Comparison of ENCODE assay signal across 27 cellular contexts in the genomic region with DNA sequence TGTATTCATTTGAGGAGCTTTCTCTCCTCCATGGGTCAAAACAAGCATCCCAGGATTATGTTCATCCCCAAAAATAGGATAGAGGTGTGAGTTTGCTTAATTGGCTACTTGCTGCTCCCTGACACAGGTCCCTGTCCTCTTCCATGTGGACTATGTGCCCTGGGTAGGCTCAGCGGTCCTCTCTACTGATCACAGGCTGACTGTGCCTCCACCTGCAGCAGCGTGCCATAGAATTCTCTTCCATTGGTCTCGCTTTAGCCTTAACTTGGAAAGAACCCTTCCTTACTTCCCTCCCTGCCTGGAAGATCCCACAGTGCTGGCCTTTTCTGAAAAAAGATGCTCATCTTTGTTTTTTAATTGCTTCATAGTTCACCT.
"Had no signal": no experiment of that assay in that cellular context is flagged by ENCODE, and none has a peak within 500 bp of the region (broad histone marks: within the 10 kb centered on the region; RNA-seq: fewer than 3 reads in every experiment).

No MANE protein-coding gene starts in this region.

- H3K9ac ChIP-seq: neural progenitor cell, parathyroid adenoma had no signal

- H3K27me3 Mint-ChIP-seq: activated T-cell treated with anti-CD3 and anti-CD28 coated beads, Interleukin-2, amount 50 U/mL, for 24 hours had no signal

- H3K36me3 ChIP-seq: brain microvascular endothelial cell, heart left ventricle, neural progenitor cell, tibial nerve had no signal

- H3K4me3 ChIP-seq: coronary artery, heart left ventricle, neural progenitor cell, psoas muscle, smooth muscle cell, tibial nerve had no signal

- H3K4me1 ChIP-seq: neural progenitor cell, parathyroid adenoma had no signal

- H2AFZ ChIP-seq: neural progenitor cell, parathyroid adenoma had no signal

- H3K9me3 Mint-ChIP-seq: activated CD4-positive, alpha-beta memory T cell treated with anti-CD3 and anti-CD28 coated beads, Interleukin-2, amount 10 ng/mL, durations not matched to agents 7 days and 5 days; activated T-cell treated with anti-CD3 and anti-CD28 coated beads, Interleukin-2, amount 50 U/mL, for 24 hours; neural progenitor cell; T-helper 1 cell treated with Interleukin-12 subunit alpha and Interleukin-12 subunit beta and Interleukin-4 antibody, amounts not matched to agents 30 μg/mL and 1 μg/mL, for 36 hours had no signal

- H3K79me2 ChIP-seq: parathyroid adenoma had no signal

- H3K4me3 Mint-ChIP-seq: activated CD4-positive, alpha-beta memory T cell treated with anti-CD3 and anti-CD28 coated beads, Interleukin-2, amount 10 ng/mL, durations not matched to agents 7 days and 5 days; activated CD4-positive, alpha-beta T cell treated with anti-CD3 and anti-CD28 coated beads, Interleukin-2, amount 10 ng/mL, durations not matched to agents 7 days and 5 days; activated T-cell treated with anti-CD3 and anti-CD28 coated beads, Interleukin-2, amount 50 U/mL, for 24 hours; activated T-helper 17 cell treated with anti-CD3 and anti-CD28 coated beads, Interleukin-2, amount 50 U/mL, for 72 hours; effector memory CD8-positive, alpha-beta T cell; natural killer cell; neural progenitor cell; T-helper 1 cell treated with Interleukin-12 subunit alpha and Interleukin-12 subunit beta and Interleukin-4 antibody, amounts not matched to agents 30 μg/mL and 1 μg/mL, for 36 hours had no signal

- H3K27ac ChIP-seq: brain microvascular endothelial cell, coronary artery, neural progenitor cell, parathyroid adenoma, psoas muscle, tibial nerve had no signal

- FAIRE-seq: astrocyte had no signal

- H3K4me2 ChIP-seq: neural progenitor cell, smooth muscle cell had no signal

- DNase-seq: activated CD4-positive, alpha-beta memory T cell treated with anti-CD3 and anti-CD28 coated beads, Interleukin-2, amount 10 ng/mL, durations not matched to agents 7 days and 5 days; activated CD4-positive, alpha-beta T cell treated with anti-CD3 and anti-CD28 coated beads for 1 hour; activated CD4-positive, alpha-beta T cell treated with anti-CD3 and anti-CD28 coated beads, Interleukin-2, amount 10 ng/mL, durations not matched to agents 7 days and 5 days; activated CD8-positive, alpha-beta memory T cell treated with anti-CD3 and anti-CD28 coated beads, Interleukin-2, amount 50 U/mL, for 48 hours; activated gamma-delta T cell treated with Interleukin-2 at 50 U/mL for 16 hours; activated naive CD4-positive, alpha-beta T cell treated with anti-CD3 and anti-CD28 coated beads, Interleukin-2, amount 50 U/mL, for 16 hours; activated T-cell treated with anti-CD3 and anti-CD28 coated beads, Interleukin-2, amount 50 U/mL, for 24 hours; amniotic stem cell; brain microvascular endothelial cell; effector memory CD8-positive, alpha-beta T cell; foreskin fibroblast; heart left ventricle; natural killer cell; occipital lobe; psoas muscle; stimulated activated CD4-positive, alpha-beta T cell treated with anti-CD3 and anti-CD28 coated beads, Interleukin-15, amount 100 ng/mL, for 24 hours; stimulated activated CD4-positive, alpha-beta T cell treated with anti-CD3 and anti-CD28 coated beads, Interleukin-2, amount 100 ng/mL, for 24 hours; stimulated activated naive CD4-positive, alpha-beta T cell treated with Interleukin-2 at 50 U/mL for 16 hours; T-helper 9 cell had no signal

- H3K9me3 ChIP-seq: heart left ventricle, psoas muscle, tibial nerve had no signal

- H3K4me1 Mint-ChIP-seq: activated T-helper 17 cell treated with anti-CD3 and anti-CD28 coated beads, Interleukin-2, amount 50 U/mL, for 72 hours; natural killer cell; neural progenitor cell had no signal

- H3K27ac Mint-ChIP-seq: activated CD4-positive, alpha-beta memory T cell treated with anti-CD3 and anti-CD28 coated beads, Interleukin-2, amount 10 ng/mL, durations not matched to agents 7 days and 5 days; activated CD4-positive, alpha-beta T cell treated with anti-CD3 and anti-CD28 coated beads, Interleukin-2, amount 10 ng/mL, durations not matched to agents 7 days and 5 days; activated T-cell treated with anti-CD3 and anti-CD28 coated beads, Interleukin-2, amount 50 U/mL, for 24 hours; activated T-helper 17 cell treated with anti-CD3 and anti-CD28 coated beads, Interleukin-2, amount 50 U/mL, for 72 hours; effector memory CD8-positive, alpha-beta T cell; natural killer cell; neural progenitor cell; T-helper 1 cell treated with Interleukin-12 subunit alpha and Interleukin-12 subunit beta and Interleukin-4 antibody, amounts not matched to agents 30 μg/mL and 1 μg/mL, for 36 hours had no signal

- H3K36me3 Mint-ChIP-seq: natural killer cell, neural progenitor cell had no signal

- H3K27me3 ChIP-seq: brain microvascular endothelial cell, heart left ventricle, neural progenitor cell, tibial nerve had no signal

- ATAC-seq: activated T-helper 17 cell treated with anti-CD3 and anti-CD28 coated beads, Interleukin-2, amount 50 U/mL, for 72 hours; effector memory CD8-positive, alpha-beta T cell; heart left ventricle; natural killer cell; psoas muscle had no signal
